Comparison of ENCODE assay signal across 29 cellular contexts in genomic region chr7:15606561-15606960, GRCh38. TPM values are rescaled to one million over a fixed set of nuclear protein-coding genes. Genes with fewer than 3 reads are reported as not detected.
"Had no signal": no experiment of that assay in that cellular context is flagged by ENCODE, and none has a peak within 500 bp of the region (broad histone marks: within the 10 kb centered on the region; RNA-seq: fewer than 3 reads in every experiment).

No MANE protein-coding gene starts in this region.

- H3K27ac ChIP-seq: hepatocyte, left ventricle myocardium inferior, ovary, right atrium auricular region, skin epidermis, stomach, testis, thyroid gland, transverse colon, upper lobe of left lung, vagina had no signal

- H3K9me3 ChIP-seq: left ventricle myocardium inferior, mucosa of descending colon, ovary, right atrium auricular region, stomach, testis, thyroid gland, transverse colon, upper lobe of left lung, vagina had no signal

- ATAC-seq: left colon; mucosa of descending colon; naive thymus-derived CD4-positive, alpha-beta T cell; natural killer cell treated with Interleukin-12 subunit alpha and Interleukin-12 subunit beta and Interleukin-15 and Interleukin-18, amount 100 ng/mL, for 72 hours; sciatic nerve; stimulated activated naive B cell treated with anti-CD40 and anti-IgM and Interleukin-4, amounts not matched to agents 10 μg/mL and 1 μg/mL and 100 μg/mL, for 72 hours; stimulated activated naive CD8-positive, alpha-beta T cell treated with anti-CD3 and anti-CD28 coated beads, Interleukin-15, Interleukin-2, amounts not matched to agents 100 U/mL and 50 U/mL, for 24 hours had no signal

- H3K36me3 ChIP-seq: left ventricle myocardium inferior, ovary, right atrium auricular region, stomach, thyroid gland, transverse colon, upper lobe of left lung, vagina had no signal

- H3K27me3 ChIP-seq: hepatocyte, ovary, right atrium auricular region, stomach, testis, thyroid gland, transverse colon, upper lobe of left lung, vagina had no signal

- H3K4me2 ChIP-seq: hepatocyte had no signal

- DNase-seq: kidney; left colon; left ventricle myocardium inferior; mesendoderm; midbrain; mucosa of descending colon; naive thymus-derived CD4-positive, alpha-beta T cell; ovary; stimulated activated CD4-positive, alpha-beta T cell treated with anti-CD3 and anti-CD28 coated beads, Interleukin-12 subunit alpha, Interleukin-12 subunit beta, amount 100 ng/mL, for 4 hours; stimulated activated CD4-positive, alpha-beta T cell treated with anti-CD3 and anti-CD28 coated beads, Interleukin-15, amount 100 ng/mL, for 24 hours; stimulated activated CD4-positive, alpha-beta T cell treated with anti-CD3 and anti-CD28 coated beads, Interleukin-2, amount 100 ng/mL, for 24 hours; stimulated activated CD4-positive, alpha-beta T cell treated with anti-CD3 and anti-CD28 coated beads, Interleukin-4, amount 100 ng/mL, for 1 hour; stimulated activated naive B cell treated with anti-CD40 and anti-IgM and Interleukin-4, amounts not matched to agents 10 μg/mL and 1 μg/mL and 100 μg/mL, for 72 hours; stimulated activated naive CD8-positive, alpha-beta T cell treated with anti-CD3 and anti-CD28 coated beads, Interleukin-15, Interleukin-2, amounts not matched to agents 100 U/mL and 50 U/mL, for 24 hours; stomach; testis; thyroid gland; transverse colon; upper lobe of left lung had no signal

- H3K79me2 ChIP-seq: hepatocyte had no signal

- H2AFZ ChIP-seq: hepatocyte had no signal

- H3K4me3 ChIP-seq: hepatocyte, left ventricle myocardium inferior, lung, mucosa of descending colon, ovary, right atrium auricular region, skin epidermis, stomach, testis, thyroid gland, transverse colon, upper lobe of left lung, vagina had no signal

- H3K4me1 ChIP-seq: left ventricle myocardium inferior, right atrium auricular region, stomach, testis, thyroid gland, transverse colon, upper lobe of left lung, vagina had no signal

RNA-seq across cellular contexts. Expression of gene AGMO, which starts 44.7 kb away (rescaled TPM):
- total RNA-seq: myocyte; naive thymus-derived CD4-positive, alpha-beta T cell; natural killer cell treated with Interleukin-12 subunit alpha and Interleukin-12 subunit beta and Interleukin-15 and Interleukin-18, amount 100 ng/mL, for 72 hours; pulmonary artery endothelial cell had no signal
- polyA plus RNA-seq: naive thymus-derived CD4-positive, alpha-beta T cell; neural cell had no signal
